ENCODE assay signal across 28 cellular contexts in the genomic region with DNA sequence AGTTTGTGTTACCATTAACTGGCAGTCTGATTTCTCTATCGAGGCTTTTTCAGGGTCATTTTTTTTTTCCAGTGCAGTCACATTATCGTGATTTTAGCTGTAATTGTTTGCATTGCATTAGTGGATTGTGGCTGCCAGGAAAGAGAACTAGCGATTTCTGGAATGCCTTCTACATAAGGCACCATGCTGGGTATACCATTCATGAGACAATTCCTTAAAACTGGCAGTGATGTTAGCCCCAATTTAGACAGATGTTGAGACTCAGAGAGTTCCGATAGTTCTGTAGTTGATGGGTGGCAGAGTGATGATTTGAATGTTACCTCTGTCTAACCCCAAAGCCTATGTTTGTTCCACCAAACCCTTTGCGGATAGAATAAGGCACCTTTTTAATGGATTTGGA.
"Had no signal": no experiment of that assay in that cellular context is flagged by ENCODE, and none has a peak within 500 bp of the region (broad histone marks: within the 10 kb centered on the region; RNA-seq: fewer than 3 reads in every experiment).

No MANE protein-coding gene starts in this region.

- H3K36me3 ChIP-seq: cardiac muscle cell, gastroesophageal sphincter, suprapubic skin, tibial artery, upper lobe of right lung had no signal

- H3K4me3 ChIP-seq: cardiac muscle cell, gastroesophageal sphincter, hepatocyte, suprapubic skin, tibial artery, upper lobe of right lung had no signal

- H3K79me2 ChIP-seq: hepatocyte had no signal

- H3K9me3 ChIP-seq: suprapubic skin, tibial artery, upper lobe of right lung had no signal

- H3K4me1 Mint-ChIP-seq: activated CD4-positive, alpha-beta memory T cell treated with anti-CD3 and anti-CD28 coated beads, Interleukin-2, amount 10 ng/mL, durations not matched to agents 7 days and 5 days; activated CD4-positive, alpha-beta T cell treated with anti-CD3 and anti-CD28 coated beads, Interleukin-2, amount 10 ng/mL, durations not matched to agents 24 days and 14 days; activated T-helper 17 cell treated with anti-CD3 and anti-CD28 coated beads, Interleukin-2, amount 50 U/mL, for 72 hours; naive thymus-derived CD8-positive, alpha-beta T cell; stimulated activated naive B cell treated with anti-CD40 and anti-IgM and Interleukin-4, amounts not matched to agents 10 μg/mL and 1 μg/mL and 100 μg/mL, for 72 hours had no signal

- H3K9me3 Mint-ChIP-seq: activated CD4-positive, alpha-beta T cell treated with anti-CD3 and anti-CD28 coated beads, Interleukin-2, amount 10 ng/mL, durations not matched to agents 24 days and 14 days had no signal

- FAIRE-seq: kidney had no signal

- H3K4me3 Mint-ChIP-seq: activated CD4-positive, alpha-beta memory T cell treated with anti-CD3 and anti-CD28 coated beads, Interleukin-2, amount 10 ng/mL, durations not matched to agents 7 days and 5 days; activated CD4-positive, alpha-beta T cell treated with anti-CD3 and anti-CD28 coated beads, Interleukin-2, amount 10 ng/mL, durations not matched to agents 24 days and 14 days; activated T-cell treated with anti-CD3 and anti-CD28 coated beads, Interleukin-2, amount 50 U/mL, for 4 hours; activated T-helper 17 cell treated with anti-CD3 and anti-CD28 coated beads, Interleukin-2, amount 50 U/mL, for 72 hours; brain; effector memory CD8-positive, alpha-beta T cell; naive thymus-derived CD8-positive, alpha-beta T cell; neural crest cell; stimulated activated naive B cell treated with anti-CD40 and anti-IgM and Interleukin-4, amounts not matched to agents 10 μg/mL and 1 μg/mL and 100 μg/mL, for 72 hours had no signal

- H2AFZ ChIP-seq: hepatocyte had no signal

- H3K27ac ChIP-seq: cardiac muscle cell, gastroesophageal sphincter, hepatocyte, suprapubic skin, tibial artery, upper lobe of right lung, VCaP had no signal

- H3K27me3 ChIP-seq: cardiac muscle cell, gastroesophageal sphincter, hepatocyte, suprapubic skin, tibial artery, upper lobe of right lung had no signal

- H3K27me3 Mint-ChIP-seq: activated CD4-positive, alpha-beta memory T cell treated with anti-CD3 and anti-CD28 coated beads, Interleukin-2, amount 10 ng/mL, durations not matched to agents 7 days and 5 days; activated CD4-positive, alpha-beta T cell treated with anti-CD3 and anti-CD28 coated beads, Interleukin-2, amount 10 ng/mL, durations not matched to agents 24 days and 14 days; activated T-helper 17 cell treated with anti-CD3 and anti-CD28 coated beads, Interleukin-2, amount 50 U/mL, for 72 hours; effector memory CD8-positive, alpha-beta T cell; stimulated activated naive B cell treated with anti-CD40 and anti-IgM and Interleukin-4, amounts not matched to agents 10 μg/mL and 1 μg/mL and 100 μg/mL, for 72 hours had no signal

- H3K27ac Mint-ChIP-seq: activated CD4-positive, alpha-beta memory T cell treated with anti-CD3 and anti-CD28 coated beads, Interleukin-2, amount 10 ng/mL, durations not matched to agents 7 days and 5 days; activated CD4-positive, alpha-beta T cell treated with anti-CD3 and anti-CD28 coated beads, Interleukin-2, amount 10 ng/mL, durations not matched to agents 24 days and 14 days; activated naive CD4-positive, alpha-beta T cell treated with anti-CD3 and anti-CD28 coated beads, Interleukin-2, amount 50 U/mL, for 72 hours; activated T-helper 17 cell treated with anti-CD3 and anti-CD28 coated beads, Interleukin-2, amount 50 U/mL, for 72 hours; brain; effector memory CD8-positive, alpha-beta T cell; naive thymus-derived CD8-positive, alpha-beta T cell; stimulated activated naive B cell treated with anti-CD40 and anti-IgM and Interleukin-4, amounts not matched to agents 10 μg/mL and 1 μg/mL and 100 μg/mL, for 72 hours had no signal

- H3K4me1 ChIP-seq: gastroesophageal sphincter, suprapubic skin, tibial artery, upper lobe of right lung had no signal

- DNase-seq: activated CD4-positive, alpha-beta memory T cell treated with anti-CD3 and anti-CD28 coated beads, Interleukin-2, amount 10 ng/mL, durations not matched to agents 7 days and 5 days; activated CD4-positive, alpha-beta T cell treated with anti-CD3 and anti-CD28 coated beads, Interleukin-2, amount 10 ng/mL, durations not matched to agents 24 days and 14 days; activated T-cell treated with anti-CD3 and anti-CD28 coated beads, Interleukin-2, amount 50 U/mL, for 4 hours; cerebellar nuclear complex; cortex of kidney; effector memory CD8-positive, alpha-beta T cell; erythroblast; kidney; left colon; midbrain; naive thymus-derived CD8-positive, alpha-beta T cell; occipital lobe; posterior cingulate gyrus; right cardiac atrium; stimulated activated CD4-positive, alpha-beta T cell treated with anti-CD3 and anti-CD28 coated beads, Interleukin-15, amount 100 ng/mL, for 24 hours; stimulated activated CD4-positive, alpha-beta T cell treated with anti-CD3 and anti-CD28 coated beads, Interleukin-2, amount 100 ng/mL, for 24 hours; stimulated activated naive B cell treated with anti-CD40 and anti-IgM and Interleukin-4, amounts not matched to agents 10 μg/mL and 1 μg/mL and 100 μg/mL, for 72 hours; tibial artery; upper lobe of right lung had no signal

- H3K36me3 Mint-ChIP-seq: activated naive CD4-positive, alpha-beta T cell treated with anti-CD3 and anti-CD28 coated beads, Interleukin-2, amount 50 U/mL, for 72 hours; brain; naive thymus-derived CD8-positive, alpha-beta T cell; stimulated activated naive B cell treated with anti-CD40 and anti-IgM and Interleukin-4, amounts not matched to agents 10 μg/mL and 1 μg/mL and 100 μg/mL, for 72 hours had no signal

- H3K4me2 ChIP-seq: hepatocyte had no signal
